1 cellular context compared by ENCODE assay signal in genomic region chr11:45659818-45660160, GRCh38.
TF ChIP-seq lines count a peak whose summit lies in the region.

No MANE protein-coding gene starts in this region.

TF ChIP-seq in H1, 55 proteins besides CTCF, POLR2A, EP300 and RAD21 (continued from another document):
- TF ChIP-seq CHD7 (IDR thresholded peaks at IDR 0.05; ENCODE audit: insufficient replicate concordance, low read length) (no peak), CBX5 (IDR thresholded peaks at IDR 0.05; ENCODE audit: low read depth, low read length) (no peak)
